26 cellular contexts compared by ENCODE assay signal in the genomic region with DNA sequence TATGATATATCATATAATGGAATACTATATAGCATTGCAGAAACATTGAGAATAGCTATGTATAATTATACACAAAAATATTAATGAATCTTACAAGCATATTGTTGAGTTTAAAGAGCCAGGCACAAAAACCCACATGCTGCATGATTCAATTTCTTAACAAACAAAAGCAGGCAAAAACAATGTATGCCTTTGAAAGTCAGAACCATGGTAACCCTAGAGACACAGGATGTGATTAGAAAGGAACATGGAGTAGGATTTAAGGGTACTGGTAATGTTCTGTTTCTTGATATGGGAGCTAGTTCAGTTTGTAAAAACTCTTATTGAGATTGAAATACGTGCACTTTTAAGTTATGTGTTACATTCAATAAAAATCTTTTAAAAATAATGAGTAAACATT. TPM values are rescaled to one million over a fixed set of nuclear protein-coding genes. Genes with fewer than 3 reads are reported as not detected.
"Had no signal": no experiment of that assay in that cellular context is flagged by ENCODE, and none has a peak within 500 bp of the region (broad histone marks: within the 10 kb centered on the region; RNA-seq: fewer than 3 reads in every experiment).

No MANE protein-coding gene starts in this region.

- H3K27ac ChIP-seq: heart left ventricle, parathyroid adenoma, stomach, thyroid gland, upper lobe of right lung, WERI-Rb-1 had no signal

- H3K27me3 ChIP-seq: heart left ventricle, stomach, thyroid gland, upper lobe of right lung had no signal

- H3K4me1 ChIP-seq: parathyroid adenoma, stomach, thyroid gland, upper lobe of right lung had no signal

- H3K4me3 ChIP-seq: heart left ventricle, stomach, thyroid gland, upper lobe of right lung had no signal

- DNase-seq: activated CD4-positive, alpha-beta memory T cell treated with anti-CD3 and anti-CD28 coated beads, Interleukin-2, amount 10 ng/mL, durations not matched to agents 7 days and 5 days; activated CD4-positive, alpha-beta T cell treated with anti-CD3 and anti-CD28 coated beads, Interleukin-2, amount 10 ng/mL, durations not matched to agents 24 days and 14 days; activated gamma-delta T cell treated with Interleukin-2 at 50 U/mL for 16 hours; activated naive CD4-positive, alpha-beta T cell treated with anti-CD3 and anti-CD28 coated beads, Interleukin-2, amount 50 U/mL, for 16 hours; activated T-cell treated with anti-CD3 and anti-CD28 coated beads, Interleukin-2, amount 50 U/mL, for 4 hours; amygdala; central memory CD4-positive, alpha-beta T cell; effector CD4-positive, alpha-beta T cell; heart left ventricle; hypothalamus; immature natural killer cell; kidney; mesenchymal stem cell; naive thymus-derived CD8-positive, alpha-beta T cell; occipital lobe; right cardiac atrium; stimulated activated CD4-positive, alpha-beta T cell treated with anti-CD3 and anti-CD28 coated beads, Interleukin-15, amount 100 ng/mL, for 24 hours; stimulated activated CD4-positive, alpha-beta T cell treated with anti-CD3 and anti-CD28 coated beads, Interleukin-2, amount 100 ng/mL, for 24 hours; stimulated activated naive B cell treated with anti-CD40 and anti-IgM and Interleukin-4, amounts not matched to agents 10 μg/mL and 1 μg/mL and 100 μg/mL, for 72 hours; stomach; T1000; thyroid gland; upper lobe of right lung; WERI-Rb-1 had no signal

- H3K79me2 ChIP-seq: parathyroid adenoma had no signal

- H3K36me3 ChIP-seq: heart left ventricle, stomach, thyroid gland, upper lobe of right lung, WERI-Rb-1 had no signal

- H3K9ac ChIP-seq: parathyroid adenoma had no signal

- H2AFZ ChIP-seq: parathyroid adenoma had no signal

- H3K9me3 ChIP-seq: heart left ventricle, stomach, thyroid gland, upper lobe of right lung had no signal

RNA-seq across cellular contexts. Expression of a gene that starts 21.5 kb away (rescaled TPM):
- total RNA-seq: neural crest cell had no signal
